ENCODE assay signal across 8 cellular contexts in the genomic region with DNA sequence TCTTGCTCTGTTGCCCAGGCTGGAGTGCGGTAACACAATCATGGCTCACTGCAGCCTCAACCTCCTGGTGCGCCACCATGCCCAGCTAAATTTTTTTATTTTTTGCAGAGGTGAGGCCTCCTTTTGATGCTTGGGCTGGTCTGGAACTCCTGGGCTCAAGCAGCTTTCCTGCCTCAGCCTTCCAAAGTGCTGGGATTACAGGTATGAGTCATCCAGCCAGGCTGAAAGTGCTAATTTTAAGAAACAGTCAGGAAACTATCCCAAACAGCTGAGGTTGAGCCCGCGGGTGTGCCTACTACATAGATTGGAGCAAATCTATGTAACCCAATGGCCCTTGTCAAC. TPM values are rescaled to one million over a fixed set of nuclear protein-coding genes. Genes with fewer than 3 reads are reported as not detected.
DNase-seq lines count a peak whose midpoint lies in the region; ATAC-seq, FAIRE-seq and TF ChIP-seq lines count a peak whose summit lies in the region.

No MANE protein-coding gene starts in this region.

- no peak for FAIRE-seq in keratinocyte (lab: Jason Lieb, UNC)

- no peaks in the 10 kb centered on the region for H3K9me3 Mint-ChIP-seq in activated CD8-positive, alpha-beta memory T cell treated with anti-CD3 and anti-CD28 coated beads, Interleukin-2, amount 10 ng/mL, durations not matched to agents 7 days and 5 days (ENCODE audit: low read depth)
- no peaks in the 10 kb centered on the region for H3K9me3 Mint-ChIP-seq in activated T-helper 1 cell treated with anti-CD3 and anti-CD28 coated beads, Interleukin-12 subunit alpha, Interleukin-12 subunit beta, Interleukin-2, Interleukin-4 antibody, amounts not matched to agents 30 ng/mL and 10 ng/mL and 1 ng/mL, durations not matched to agents 14 hours and 24 hours and 36 hours

- peak overlapping the region; percentile 45 for H3K27ac ChIP-seq in keratinocyte (ENCODE audit: control insufficient read depth, insufficient read depth, low read length)
- H3K27ac ChIP-seq in thyroid gland = peak overlapping the region in 1 of 3 donors; percentile 8

- H3K4me3 Mint-ChIP-seq in activated CD8-positive, alpha-beta memory T cell treated with anti-CD3 and anti-CD28 coated beads, Interleukin-2, amount 10 ng/mL, durations not matched to agents 7 days and 5 days = peak overlapping the region; percentile 79
- H3K4me3 Mint-ChIP-seq in activated T-helper 1 cell treated with anti-CD3 and anti-CD28 coated beads, Interleukin-12 subunit alpha, Interleukin-12 subunit beta, Interleukin-2, Interleukin-4 antibody, amounts not matched to agents 30 ng/mL and 10 ng/mL and 1 ng/mL, durations not matched to agents 14 hours and 24 hours and 36 hours = peak overlapping the region; percentile 83

- peaks cover 3% of the 10 kb centered on the region for H3K9me1 ChIP-seq in keratinocyte (ENCODE audit: control insufficient read depth, extremely low read depth, insufficient read depth, low read length)

- H4K20me1 ChIP-seq in keratinocyte (ENCODE audit: control insufficient read depth, extremely low read depth, insufficient read depth, low read length) = peaks cover 20% of the 10 kb centered on the region

- CTCF ChIA-PET in activated CD8-positive, alpha-beta memory T cell treated with anti-CD3 and anti-CD28 coated beads, Interleukin-2, amount 10 ng/mL, durations not matched to agents 7 days and 5 days (lab: Charles Lee) = interaction anchor here (0.9 to 5.9 kb wide), 5 partner anchors 10 to 74 kb away, joined by 3 to 58 read pairs (median 7); no protein-coding TSS in a partner anchor

- 88 to 93% methylated on average over 4 of the region's 4 CpGs for WGBS in thyroid gland, 2 donors

- H3K27ac Mint-ChIP-seq in activated CD8-positive, alpha-beta memory T cell treated with anti-CD3 and anti-CD28 coated beads, Interleukin-2, amount 10 ng/mL, durations not matched to agents 7 days and 5 days = peak overlapping the region; percentile 89
- H3K27ac Mint-ChIP-seq in activated T-helper 1 cell treated with anti-CD3 and anti-CD28 coated beads, Interleukin-12 subunit alpha, Interleukin-12 subunit beta, Interleukin-2, Interleukin-4 antibody, amounts not matched to agents 30 ng/mL and 10 ng/mL and 1 ng/mL, durations not matched to agents 14 hours and 24 hours and 36 hours = peak overlapping the region; percentile 96

- H3K79me2 ChIP-seq in keratinocyte (ENCODE audit: control insufficient read depth, insufficient read depth, low read length) = peaks cover 39% of the 10 kb centered on the region

- intact Hi-C loops in activated T-helper 1 cell treated with anti-CD3 and anti-CD28 coated beads, Interleukin-12 subunit alpha, Interleukin-12 subunit beta, Interleukin-2, Interleukin-4 antibody, amounts not matched to agents 30 ng/mL and 10 ng/mL and 1 ng/mL, durations not matched to agents 14 hours and 24 hours and 36 hours (cut with micrococcal nuclease) = loop anchor here (1.0 kb wide), 6 partner anchors 10 to 280 kb away; partner anchors contain the start of genes CLN3 and SBK1
- intact Hi-C loops in thyroid gland (cut with DNase I) = no loop called here

- no peak for DNase-seq in activated CD8-positive, alpha-beta memory T cell treated with anti-CD3 and anti-CD28 coated beads, Interleukin-2, amount 10 ng/mL, durations not matched to agents 7 days and 5 days
- DNase-seq in activated CD8-positive, alpha-beta memory T cell treated with anti-CD3 and anti-CD28 coated beads, Interleukin-2, amount 50 U/mL, for 48 hours = no peak
- DNase-seq in activated T-helper 1 cell treated with anti-CD3 and anti-CD28 coated beads, Interleukin-12 subunit alpha, Interleukin-12 subunit beta, Interleukin-2, Interleukin-4 antibody, amounts not matched to agents 30 ng/mL and 10 ng/mL and 1 ng/mL, durations not matched to agents 14 hours and 24 hours and 36 hours (ENCODE audit: low spot score) = no peak
- DNase-seq in keratinocyte (ENCODE audit: low read depth, low spot score) (no peak), thyroid gland (no peak), erythroblast (lab: John Stamatoyannopoulos, UW) (no peak)

- no peak for ATAC-seq in activated CD8-positive, alpha-beta memory T cell treated with anti-CD3 and anti-CD28 coated beads, Interleukin-2, amount 10 ng/mL, durations not matched to agents 7 days and 5 days
- ATAC-seq in HG02610 (IDR thresholded peaks at IDR 0.05; ENCODE audit: unreplicated experiment) (no peak), HG03108 (IDR thresholded peaks at IDR 0.05; ENCODE audit: unreplicated experiment) (no peak)

- peak overlapping the region; percentile 94 for H3K9ac ChIP-seq in keratinocyte (ENCODE audit: control insufficient read depth, extremely low read depth, insufficient read depth, low read length)

- TF ChIP-seq POLR2A in thyroid gland (IDR thresholded peaks at IDR 0.05) (no peak), erythroblast (IDR thresholded peaks at IDR 0.05; ENCODE audit: low read length) (no peak)

- TF ChIP-seq CTCF in keratinocyte (optimal IDR thresholded peaks at IDR 0.05 in 1 of 3, IDR thresholded peaks at IDR 0.05 in 1 of 3, conservative IDR thresholded peaks at IDR 0.05 in 1 of 3; ENCODE audit: extremely low read depth in 1 of 3, insufficient read depth in 2 of 3, low read length in 3 of 3) (no peak), thyroid gland (IDR thresholded peaks at IDR 0.05) (no peak)

- H2AFZ ChIP-seq in keratinocyte (ENCODE audit: control insufficient read depth, low read length) = peak overlapping the region; percentile 93

- no peaks in the 10 kb centered on the region for H3K27me3 Mint-ChIP-seq in activated CD8-positive, alpha-beta memory T cell treated with anti-CD3 and anti-CD28 coated beads, Interleukin-2, amount 10 ng/mL, durations not matched to agents 7 days and 5 days
- no peaks in the 10 kb centered on the region for H3K27me3 Mint-ChIP-seq in activated T-helper 1 cell treated with anti-CD3 and anti-CD28 coated beads, Interleukin-12 subunit alpha, Interleukin-12 subunit beta, Interleukin-2, Interleukin-4 antibody, amounts not matched to agents 30 ng/mL and 10 ng/mL and 1 ng/mL, durations not matched to agents 14 hours and 24 hours and 36 hours (ENCODE audit: insufficient read depth)

- peaks cover 31% of the 10 kb centered on the region for H3K4me1 Mint-ChIP-seq in activated CD8-positive, alpha-beta memory T cell treated with anti-CD3 and anti-CD28 coated beads, Interleukin-2, amount 10 ng/mL, durations not matched to agents 7 days and 5 days
- H3K4me1 Mint-ChIP-seq in activated T-helper 1 cell treated with anti-CD3 and anti-CD28 coated beads, Interleukin-12 subunit alpha, Interleukin-12 subunit beta, Interleukin-2, Interleukin-4 antibody, amounts not matched to agents 30 ng/mL and 10 ng/mL and 1 ng/mL, durations not matched to agents 14 hours and 24 hours and 36 hours (ENCODE audit: low read depth) = peaks cover 33% of the 10 kb centered on the region

- peaks cover 27% of the 10 kb centered on the region for H3K36me3 Mint-ChIP-seq in activated CD8-positive, alpha-beta memory T cell treated with anti-CD3 and anti-CD28 coated beads, Interleukin-2, amount 10 ng/mL, durations not matched to agents 7 days and 5 days
- H3K36me3 Mint-ChIP-seq in activated T-helper 1 cell treated with anti-CD3 and anti-CD28 coated beads, Interleukin-12 subunit alpha, Interleukin-12 subunit beta, Interleukin-2, Interleukin-4 antibody, amounts not matched to agents 30 ng/mL and 10 ng/mL and 1 ng/mL, durations not matched to agents 14 hours and 24 hours and 36 hours (ENCODE audit: low read depth) = peaks cover 15% of the 10 kb centered on the region

- dilution Hi-C loops in keratinocyte (cut with MboI; ENCODE audit: extremely low pct_ligation_motif_present, low sequenced_read_pairs) = no loop called here

- H3K4me3 ChIP-seq in keratinocyte (ENCODE audit: control insufficient read depth in 2 of 3, extremely low read depth in 1 of 3, insufficient read depth in 2 of 3, low read depth in 1 of 3, low read length in 3 of 3) (peak overlapping the region; percentile 36 to 71 (median 37)), thyroid gland (replicated peaks in 1 of 3) (peak overlapping the region in 2 of 3 donors; percentile 68 to 96)

- H3K9me3 ChIP-seq in keratinocyte (ENCODE audit: control insufficient read depth, low read depth, low read length) (no peaks in the 10 kb centered on the region), thyroid gland (no peaks in the 10 kb centered on the region)

- H3K4me2 ChIP-seq in keratinocyte (ENCODE audit: control insufficient read depth, extremely low read depth, insufficient read depth, low read depth, low read length) = peak overlapping the region; percentile 63

- H3K27me3 ChIP-seq in keratinocyte (ENCODE audit: control insufficient read depth, extremely low read depth, insufficient read depth, low read length) (no peaks in the 10 kb centered on the region), thyroid gland (no peaks in the 10 kb centered on the region)

- H3K36me3 ChIP-seq in keratinocyte (ENCODE audit: control insufficient read depth in 2 of 2, extremely low read depth in 1 of 2, insufficient read depth in 2 of 2, low read length in 2 of 2) (peaks cover 9 to 10% of the 10 kb centered on the region in 2 experiments), thyroid gland (peaks cover 0 to 5% of the 10 kb centered on the region in 2 donors)

- peaks cover 26% of the 10 kb centered on the region for H3K4me1 ChIP-seq in keratinocyte (ENCODE audit: control insufficient read depth, extremely low read depth, insufficient read depth, low read length)
- H3K4me1 ChIP-seq in thyroid gland = peaks cover 8 to 13% of the 10 kb centered on the region in 2 donors

RNA-seq across cellular contexts. Expression of gene XPO6, which starts 0.7 kb away (rescaled TPM):
- 100 to 1,000 TPM; 204 to 267 TPM for total RNA-seq in activated CD8-positive, alpha-beta memory T cell treated with anti-CD3 and anti-CD28 coated beads, Interleukin-2, amount 10 ng/mL, durations not matched to agents 7 days and 5 days
- 213 and 225 TPM in 2 replicates for total RNA-seq in activated T-helper 1 cell treated with anti-CD3 and anti-CD28 coated beads, Interleukin-12 subunit alpha, Interleukin-12 subunit beta, Interleukin-2, Interleukin-4 antibody, amounts not matched to agents 30 ng/mL and 10 ng/mL and 1 ng/mL, durations not matched to agents 14 hours and 24 hours and 36 hours
- 111 to 127 TPM (median 114 TPM) in 3 replicates for polyA plus RNA-seq in keratinocyte
- polyA plus RNA-seq in keratinocyte (2011; ENCODE audit: low read depth) = 65.0 TPM
- 125 and 145 TPM in 2 replicates for polyA plus RNA-seq in keratinocyte (2011; cell fraction: cytosol; rRNA removed)
- 184 and 202 TPM in 2 replicates for polyA plus RNA-seq in keratinocyte (2011; cell fraction: nucleus; rRNA removed)
- polyA plus RNA-seq in keratinocyte (2012; ENCODE audit: low replicate concordance) = 54.3 and 83.4 TPM in 2 replicates
- polyA minus RNA-seq in keratinocyte = 211 to 400 TPM (median 230 TPM) in 3 replicates
- 181 TPM for polyA minus RNA-seq in keratinocyte (2011; cell fraction: cytosol; rRNA and poly(A)+ RNA removed)
- polyA minus RNA-seq in keratinocyte (2011; cell fraction: nucleus; rRNA and poly(A)+ RNA removed) = 136 and 217 TPM in 2 replicates
- 100 to 1,000 TPM in 3 of 4 donors, 10 to 100 TPM in 1; 88.2 to 160 (median 118) TPM for total RNA-seq in thyroid gland
